ENCODE assay signal across 17 cellular contexts in the genomic region with DNA sequence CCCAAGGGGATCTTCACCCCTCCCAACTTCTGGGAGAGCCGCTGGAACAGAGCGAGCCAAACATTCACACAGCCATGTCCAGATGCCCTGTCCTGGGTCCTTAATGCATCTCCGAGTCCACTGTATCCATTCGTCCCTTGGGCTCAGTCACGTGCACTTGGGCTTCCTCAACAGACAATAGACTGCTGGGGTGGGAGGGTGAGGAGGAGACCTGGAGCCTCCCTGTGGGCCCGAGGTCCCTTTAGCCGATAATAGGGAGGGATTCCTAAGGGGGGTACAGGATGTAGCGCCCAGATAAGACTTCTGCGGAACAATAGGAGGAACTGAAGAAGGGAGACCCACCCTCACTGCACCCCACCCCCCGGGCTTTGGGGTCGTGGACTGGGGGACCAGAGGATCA. TPM values are rescaled to one million over a fixed set of nuclear protein-coding genes. Genes with fewer than 3 reads are reported as not detected.
A peak's percentile ranks its signal among the peaks of the same experiment; 100 is the strongest.
DNase-seq lines count a peak whose midpoint lies in the region; ATAC-seq and TF ChIP-seq lines count a peak whose summit lies in the region.
"Had no signal": no experiment of that assay in that cellular context is flagged by ENCODE, and none has a peak within 500 bp of the region (broad histone marks: within the 10 kb centered on the region; RNA-seq: fewer than 3 reads in every experiment).

No MANE protein-coding gene starts in this region.

- H2BK15ac ChIP-seq in mesendoderm (replicated peaks; ENCODE audit: low read depth): no peak overlapping the region

- no peak overlapping the region for H3K9ac ChIP-seq in mesendoderm (ENCODE audit: low read length)

- peak; percentile 33 to 55 for DNase-seq in heart right ventricle
- DNase-seq in Right ventricle myocardium inferior (ENCODE audit: missing footprints): no peak
- DNase-seq in left ventricle myocardium inferior: no peak
- DNase-seq in mesendoderm: peak; percentile 15
- DNase-seq in esophagus muscularis mucosa (ENCODE audit: extremely low spot score): no peak
- DNase-seq in COLO829 (ENCODE audit: low spot score): no peak
- DNase-seq: C1 segment of cervical spinal cord; Caco-2; CD4-positive, CD25-positive, alpha-beta regulatory T cell; CD8-positive, alpha-beta memory T cell; DMS153; DMS79; GDM1 had no signal

- no peak overlapping the region for H2BK5ac ChIP-seq in mesendoderm (ENCODE audit: low read length)

- no peak overlapping the region for H4K5ac ChIP-seq in mesendoderm (ENCODE audit: low read length)

- H2BK120ac ChIP-seq in mesendoderm (ENCODE audit: low read depth, low read length): no peak overlapping the region

- H3K27me3 ChIP-seq in heart right ventricle (peaks cover 11 to 82% (median 35%) of the 10 kb centered on the region in 7 donors), left ventricle myocardium inferior (ENCODE audit: low read depth) (peaks cover 51% of the 10 kb centered on the region), mesendoderm (ENCODE audit: insufficient read depth, low read length, poor library complexity) (peaks cover 66% of the 10 kb centered on the region), esophagus muscularis mucosa (peaks cover 0 to 29% (median 4%) of the 10 kb centered on the region in 4 donors)

- no peak overlapping the region for H3K56ac ChIP-seq in mesendoderm (ENCODE audit: low read length)

- no peaks in the 10 kb centered on the region for H3K79me1 ChIP-seq in mesendoderm (ENCODE audit: low read length)

- H3K27ac ChIP-seq in heart right ventricle: peak overlapping the region in 8 of 10 donors; percentile 36 to 81 (median 68)
- peak overlapping the region; percentile 78 for H3K27ac ChIP-seq in left ventricle myocardium inferior (replicated peaks)
- H3K27ac ChIP-seq in mesendoderm (ENCODE audit: low read depth, low read length): no peak overlapping the region
- no peak overlapping the region for H3K27ac ChIP-seq in esophagus muscularis mucosa (replicated peaks in 1 of 4)

- no peak for TF ChIP-seq CTCF in heart right ventricle (IDR thresholded peaks at IDR 0.05)
- no peak for TF ChIP-seq CTCF in left ventricle myocardium inferior (IDR thresholded peaks at IDR 0.05; ENCODE audit: borderline replicate concordance)
- no peak for TF ChIP-seq CTCF in esophagus muscularis mucosa (IDR thresholded peaks at IDR 0.05)

- no peak overlapping the region for H3K4ac ChIP-seq in mesendoderm (ENCODE audit: low read depth, low read length)

- H3K18ac ChIP-seq in mesendoderm (ENCODE audit: low read length): no peak overlapping the region

- no peaks in the 10 kb centered on the region for H3K79me2 ChIP-seq in mesendoderm (ENCODE audit: control insufficient read depth, insufficient read depth, low read length)

- H3K23ac ChIP-seq in mesendoderm (ENCODE audit: low read length): no peak overlapping the region

- TF ChIP-seq POLR2A in esophagus muscularis mucosa (IDR thresholded peaks at IDR 0.05; ENCODE audit: low read depth): no peak

- no peaks in the 10 kb centered on the region for H3K9me3 ChIP-seq in heart right ventricle
- H3K9me3 ChIP-seq in left ventricle myocardium inferior (replicated peaks): no peaks in the 10 kb centered on the region
- no peaks in the 10 kb centered on the region for H3K9me3 ChIP-seq in esophagus muscularis mucosa
- H3K9me3 ChIP-seq: Caco-2, HAP-1 had no signal

- no peak overlapping the region for H2AK5ac ChIP-seq in mesendoderm (ENCODE audit: low read length)

- no peak overlapping the region for H3K4me2 ChIP-seq in mesendoderm (ENCODE audit: low read length)

- ATAC-seq in heart right ventricle (peak; percentile 16 to 72 (median 58)), Right ventricle myocardium inferior (no peak), GM18502 (IDR thresholded peaks at IDR 0.05; ENCODE audit: poor library complexity, unreplicated experiment) (no peak)

- H3K4me3 ChIP-seq in heart right ventricle: peak overlapping the region in 9 of 10 donors; percentile 14 to 60 (median 35)
- H3K4me3 ChIP-seq in left ventricle myocardium inferior: peak overlapping the region; percentile 87
- H3K4me3 ChIP-seq in mesendoderm (ENCODE audit: low read length): no peak overlapping the region
- no peak overlapping the region for H3K4me3 ChIP-seq in esophagus muscularis mucosa
- H3K4me3 ChIP-seq: HAP-1 had no signal

- H3K36me3 ChIP-seq in heart right ventricle (peaks cover 0 to 28% (median 6%) of the 10 kb centered on the region in 9 donors), left ventricle myocardium inferior (peaks cover 29% of the 10 kb centered on the region), mesendoderm (ENCODE audit: control insufficient read depth, insufficient read depth, low read length) (no peaks in the 10 kb centered on the region), esophagus muscularis mucosa (peaks cover 9 to 52% (median 24%) of the 10 kb centered on the region in 4 donors)

- TF ChIP-seq EP300 in esophagus muscularis mucosa (IDR thresholded peaks at IDR 0.05): no peak

- intact Hi-C loops in heart right ventricle (cut with DNase I) (no loop called here), Right ventricle myocardium inferior (cut with DNase I) (no loop called here), left ventricle myocardium inferior (cut with micrococcal nuclease) (no loop called here), esophagus muscularis mucosa (cut with DNase I) (no loop called here)

- WGBS in heart right ventricle, 2 donors: 46 to 60% methylated on average over 11 of the region's 11 CpGs
- no CpG with 5 or more reads among the region's 11 CpGs for WGBS in mesendoderm (ENCODE audit: extremely low coverage, insufficient coverage, low lambda C conversion rate)
- 51% methylated on average over 8 of the region's 11 CpGs for WGBS in esophagus muscularis mucosa

- H3K4me1 ChIP-seq in heart right ventricle (peaks cover 9 to 79% (median 30%) of the 10 kb centered on the region in 9 donors), left ventricle myocardium inferior (peaks cover 78% of the 10 kb centered on the region), mesendoderm (ENCODE audit: control insufficient read depth, low read depth, low read length) (peaks cover 2% of the 10 kb centered on the region), esophagus muscularis mucosa (peaks cover 42 to 71% (median 59%) of the 10 kb centered on the region in 4 donors)
- H3K4me1 ChIP-seq: Caco-2, HAP-1 had no signal

- H4K8ac ChIP-seq in mesendoderm (ENCODE audit: low read depth, low read length): no peak overlapping the region

RNA-seq across cellular contexts. Expression of a gene that starts 6.7 kb away (rescaled TPM):
- total RNA-seq in heart right ventricle (10 to 100 TPM in 3 of 10 donors, 1 to 10 TPM in 7; 5.0 to 17.6 (median 7.5) TPM), Right ventricle myocardium inferior (13.0 TPM), left ventricle myocardium inferior (9.7 TPM), esophagus muscularis mucosa (100 to 1,000 TPM in 3 of 4 donors, 10 to 100 TPM in 1; 77.7 to 133 (median 111) TPM)
- 10 to 100 TPM; 13.1 to 49.2 TPM for polyA plus RNA-seq in heart right ventricle
- polyA plus RNA-seq in mesendoderm (2013, experiment 1 of 2): 0.67 TPM
- 0.63 TPM for polyA plus RNA-seq in mesendoderm (2013, experiment 2 of 2)
- total RNA-seq: B cell had no signal
- polyA plus RNA-seq: CD4-positive, CD25-positive, alpha-beta regulatory T cell; CD8-positive, alpha-beta memory T cell had no signal

RNA-seq across cellular contexts. Expression of a gene that starts 13.3 kb away (rescaled TPM):
- 10 to 100 TPM; 16.9 to 30.2 (median 22.2) TPM for total RNA-seq in heart right ventricle
- polyA plus RNA-seq in heart right ventricle: 10 to 100 TPM; 20.9 to 58.2 TPM
- total RNA-seq in Right ventricle myocardium inferior: 23.8 TPM
- total RNA-seq in left ventricle myocardium inferior: 22.3 TPM
- polyA plus RNA-seq in mesendoderm (2013, experiment 1 of 2): 29.5 TPM
- 29.5 TPM for polyA plus RNA-seq in mesendoderm (2013, experiment 2 of 2)
- total RNA-seq in esophagus muscularis mucosa: 10 to 100 TPM; 39.0 to 68.6 (median 46.8) TPM
- total RNA-seq: HT-29 had no signal

RNA-seq across cellular contexts. Expression of a gene that starts 15.1 kb away (rescaled TPM):
- total RNA-seq in heart right ventricle (1 to 10 TPM; 2.0 to 9.3 (median 5.5) TPM), Right ventricle myocardium inferior (7.3 TPM), left ventricle myocardium inferior (4.7 TPM), esophagus muscularis mucosa (10 to 100 TPM in 2 of 4 donors, 1 to 10 TPM in 2; 2.8 to 10.9 (median 7.3) TPM)
- polyA plus RNA-seq in heart right ventricle: 1 to 10 TPM; 2.4 to 5.3 TPM
- 0.37 TPM for polyA plus RNA-seq in mesendoderm (2013, experiment 1 of 2)
- 0.49 TPM for polyA plus RNA-seq in mesendoderm (2013, experiment 2 of 2)
- total RNA-seq: CD4-positive, CD25-positive, alpha-beta regulatory T cell had no signal
- polyA plus RNA-seq: CD4-positive, CD25-positive, alpha-beta regulatory T cell; CD8-positive, alpha-beta memory T cell had no signal

RNA-seq across cellular contexts. Expression of a gene that starts 26.9 kb away (rescaled TPM):
- 10 to 100 TPM in 9 of 10 donors, 1 to 10 TPM in 1; 9.6 to 17.2 (median 14.7) TPM for total RNA-seq in heart right ventricle
- 10 to 100 TPM in 1 of 2 donors, 1 to 10 TPM in 1; 5.8 to 13.6 TPM for polyA plus RNA-seq in heart right ventricle
- total RNA-seq in Right ventricle myocardium inferior: 13.1 TPM
- total RNA-seq in left ventricle myocardium inferior: 12.3 TPM
- polyA plus RNA-seq in mesendoderm (2013, experiment 1 of 2): 18.6 TPM
- 18.6 TPM for polyA plus RNA-seq in mesendoderm (2013, experiment 2 of 2)
- total RNA-seq in esophagus muscularis mucosa: 10 to 100 TPM; 22.7 to 30.7 (median 29.0) TPM

Comparison
In these comparisons a context has a peak if more than half of its experiments do, and no peak if none do; other contexts are left out.
1. ATAC-seq: peak in heart right ventricle (8 of 8); none in Right ventricle myocardium inferior (single experiment) and GM18502 (single experiment).
2. DNase-seq: peak in heart right ventricle (2 of 2) and mesendoderm (single experiment); none in Right ventricle myocardium inferior (single experiment), left ventricle myocardium inferior (single experiment), esophagus muscularis mucosa (single experiment) and COLO829 (single experiment).
3. H3K27ac ChIP-seq: peak in heart right ventricle (8 of 10) and left ventricle myocardium inferior (single experiment); none in mesendoderm (single experiment) and esophagus muscularis mucosa (0 of 4).
4. H3K4me3 ChIP-seq: peak in heart right ventricle (9 of 10) and left ventricle myocardium inferior (single experiment); none in mesendoderm (single experiment) and esophagus muscularis mucosa (0 of 4).